33 cellular contexts compared by ENCODE assay signal in the genomic region with DNA sequence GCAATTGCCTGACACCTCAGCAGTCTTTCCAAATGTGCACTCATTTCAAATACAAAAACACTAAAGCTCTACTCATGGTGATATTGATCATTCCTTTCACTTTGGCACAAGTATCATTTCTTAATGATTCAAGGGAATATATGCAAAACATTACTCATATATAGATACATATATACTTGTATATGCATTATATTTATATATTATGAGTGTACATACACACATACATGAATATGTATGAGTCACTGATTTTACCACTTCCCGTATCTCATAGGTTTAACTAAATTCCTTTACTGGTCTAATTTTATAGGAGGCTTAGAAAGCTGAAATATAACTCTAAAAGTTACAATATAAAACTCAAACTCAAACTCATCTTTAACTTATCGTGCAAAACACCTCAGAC.
"Had no signal": no experiment of that assay in that cellular context is flagged by ENCODE, and none has a peak within 500 bp of the region (broad histone marks: within the 10 kb centered on the region; RNA-seq: fewer than 3 reads in every experiment).

No MANE protein-coding gene starts in this region.

- H3K4me3 ChIP-seq: ascending aorta, coronary artery, dorsolateral prefrontal cortex, esophagus muscularis mucosa, gastroesophageal sphincter, heart right ventricle, hepatocyte had no signal

- H3K27me3 ChIP-seq: ascending aorta, brain microvascular endothelial cell, dorsolateral prefrontal cortex, esophagus muscularis mucosa, gastroesophageal sphincter, heart right ventricle, hepatocyte had no signal

- H2AFZ ChIP-seq: hepatocyte had no signal

- H3K36me3 Mint-ChIP-seq: activated CD4-positive, alpha-beta memory T cell treated with anti-CD3 and anti-CD28 coated beads for 36 hours; activated CD8-positive, alpha-beta memory T cell treated with anti-CD3 and anti-CD28 coated beads, Interleukin-2, amount 10 ng/mL, durations not matched to agents 7 days and 5 days; activated naive CD4-positive, alpha-beta T cell treated with anti-CD3 and anti-CD28 coated beads, Interleukin-2, amount 10 ng/mL, durations not matched to agents 7 days and 5 days; activated naive CD4-positive, alpha-beta T cell treated with anti-CD3 and anti-CD28 coated beads, Interleukin-2, amount 50 U/mL, for 72 hours; activated naive CD8-positive, alpha-beta T cell treated with anti-CD3 and anti-CD28 coated beads, Interleukin-2, amount 10 ng/mL, durations not matched to agents 7 days and 5 days had no signal

- H3K9me3 Mint-ChIP-seq: endodermal cell had no signal

- H3K36me3 ChIP-seq: ascending aorta, brain microvascular endothelial cell, esophagus muscularis mucosa, gastroesophageal sphincter, heart right ventricle, WERI-Rb-1 had no signal

- H3K79me2 ChIP-seq: hepatocyte had no signal

- H3K9me3 ChIP-seq: ascending aorta, esophagus muscularis mucosa, gastroesophageal sphincter had no signal

- DNase-seq: activated B cell treated with CpG ODN at 0.5 μM for 24 hours; activated CD4-positive, alpha-beta memory T cell treated with anti-CD3 and anti-CD28 coated beads for 36 hours; activated CD4-positive, alpha-beta T cell treated with anti-CD3 and anti-CD28 coated beads for 36 hours; activated CD4-positive, alpha-beta T cell treated with anti-CD3 and anti-CD28 coated beads, Interleukin-2, amount 10 ng/mL, durations not matched to agents 24 days and 14 days; activated CD4-positive, CD25-positive, alpha-beta regulatory T cell treated with anti-CD3 and anti-CD28 coated beads, Interleukin-2, amount 50 U/mL, for 72 hours; activated CD8-positive, alpha-beta memory T cell treated with anti-CD3 and anti-CD28 coated beads, Interleukin-2, amount 10 ng/mL, durations not matched to agents 7 days and 5 days; activated CD8-positive, alpha-beta memory T cell treated with anti-CD3 and anti-CD28 coated beads, Interleukin-2, amount 50 U/mL, for 4 hours; activated CD8-positive, alpha-beta T cell treated with anti-CD3 and anti-CD28 coated beads, Interleukin-2, amount 10 ng/mL, durations not matched to agents 7 days and 5 days; activated gamma-delta T cell; activated naive CD4-positive, alpha-beta T cell; activated naive CD4-positive, alpha-beta T cell treated with anti-CD3 and anti-CD28 coated beads, Interleukin-2, amount 10 ng/mL, durations not matched to agents 7 days and 5 days; activated naive CD8-positive, alpha-beta T cell treated with anti-CD3 and anti-CD28 coated beads, Interleukin-2, amount 10 ng/mL, durations not matched to agents 7 days and 5 days; activated T-cell treated with anti-CD3 and anti-CD28 coated beads for 4 hours; activated T-cell treated with anti-CD3 and anti-CD28 coated beads, Interleukin-2, amount 50 U/mL, for 24 hours; activated T-cell treated with anti-CD3 and anti-CD28 coated beads, Interleukin-2, amount 50 U/mL, for 72 hours; brain microvascular endothelial cell; dorsolateral prefrontal cortex; effector memory CD4-positive, alpha-beta T cell; endodermal cell; erythroblast; foreskin melanocyte; heart right ventricle; T1000; WERI-Rb-1 had no signal

- H3K4me2 ChIP-seq: hepatocyte had no signal

- H3K27me3 Mint-ChIP-seq: activated B cell treated with CpG ODN at 0.5 μM for 24 hours; activated CD4-positive, alpha-beta memory T cell treated with anti-CD3 and anti-CD28 coated beads for 36 hours; activated CD4-positive, alpha-beta T cell treated with anti-CD3 and anti-CD28 coated beads for 36 hours; activated CD4-positive, alpha-beta T cell treated with anti-CD3 and anti-CD28 coated beads, Interleukin-2, amount 10 ng/mL, durations not matched to agents 24 days and 14 days; activated CD8-positive, alpha-beta memory T cell treated with anti-CD3 and anti-CD28 coated beads, Interleukin-2, amount 10 ng/mL, durations not matched to agents 7 days and 5 days; activated naive CD4-positive, alpha-beta T cell treated with anti-CD3 and anti-CD28 coated beads, Interleukin-2, amount 10 ng/mL, durations not matched to agents 7 days and 5 days; activated naive CD8-positive, alpha-beta T cell treated with anti-CD3 and anti-CD28 coated beads, Interleukin-2, amount 10 ng/mL, durations not matched to agents 7 days and 5 days; activated T-cell treated with anti-CD3 and anti-CD28 coated beads, Interleukin-2, amount 50 U/mL, for 24 hours; central memory CD8-positive, alpha-beta T cell; dendritic cell treated with granulocyte-macrophage colony-stimulating factor and Interleukin-4, amounts not matched to agents 40 ng/mL and 50 ng/mL, for 4 days had no signal

- H3K4me1 ChIP-seq: ascending aorta, esophagus muscularis mucosa, gastroesophageal sphincter, heart right ventricle had no signal

- H3K4me1 Mint-ChIP-seq: activated B cell treated with CpG ODN at 0.5 μM for 24 hours; activated CD4-positive, alpha-beta T cell treated with anti-CD3 and anti-CD28 coated beads for 36 hours; activated CD4-positive, alpha-beta T cell treated with anti-CD3 and anti-CD28 coated beads, Interleukin-2, amount 10 ng/mL, durations not matched to agents 24 days and 14 days; activated CD8-positive, alpha-beta memory T cell treated with anti-CD3 and anti-CD28 coated beads, Interleukin-2, amount 10 ng/mL, durations not matched to agents 7 days and 5 days; activated naive CD4-positive, alpha-beta T cell treated with anti-CD3 and anti-CD28 coated beads, Interleukin-2, amount 10 ng/mL, durations not matched to agents 7 days and 5 days; activated naive CD8-positive, alpha-beta T cell treated with anti-CD3 and anti-CD28 coated beads, Interleukin-2, amount 10 ng/mL, durations not matched to agents 7 days and 5 days; central memory CD8-positive, alpha-beta T cell; endodermal cell had no signal

- H3K27ac Mint-ChIP-seq: activated B cell treated with CpG ODN at 0.5 μM for 24 hours; activated CD4-positive, alpha-beta memory T cell treated with anti-CD3 and anti-CD28 coated beads for 36 hours; activated CD4-positive, alpha-beta T cell treated with anti-CD3 and anti-CD28 coated beads for 36 hours; activated CD4-positive, alpha-beta T cell treated with anti-CD3 and anti-CD28 coated beads, Interleukin-2, amount 10 ng/mL, durations not matched to agents 24 days and 14 days; activated CD8-positive, alpha-beta memory T cell treated with anti-CD3 and anti-CD28 coated beads, Interleukin-2, amount 10 ng/mL, durations not matched to agents 7 days and 5 days; activated CD8-positive, alpha-beta T cell treated with anti-CD3 and anti-CD28 coated beads, Interleukin-2, amount 10 ng/mL, durations not matched to agents 7 days and 5 days; activated naive CD4-positive, alpha-beta T cell treated with anti-CD3 and anti-CD28 coated beads, Interleukin-2, amount 10 ng/mL, durations not matched to agents 7 days and 5 days; activated naive CD4-positive, alpha-beta T cell treated with anti-CD3 and anti-CD28 coated beads, Interleukin-2, amount 50 U/mL, for 72 hours; activated naive CD8-positive, alpha-beta T cell treated with anti-CD3 and anti-CD28 coated beads, Interleukin-2, amount 10 ng/mL, durations not matched to agents 7 days and 5 days; activated T-cell treated with anti-CD3 and anti-CD28 coated beads, Interleukin-2, amount 50 U/mL, for 24 hours; activated T-cell treated with anti-CD3 and anti-CD28 coated beads, Interleukin-2, amount 50 U/mL, for 72 hours; dendritic cell treated with granulocyte-macrophage colony-stimulating factor and Interleukin-4, amounts not matched to agents 40 ng/mL and 50 ng/mL, for 4 days; endodermal cell; T-helper 2 cell treated with Interferon-gamma antibody and Interleukin-4, amounts not matched to agents 5 μg/mL and 100 μg/mL, for 36 hours had no signal

- ATAC-seq: activated CD4-positive, alpha-beta T cell treated with anti-CD3 and anti-CD28 coated beads for 36 hours; activated CD8-positive, alpha-beta memory T cell treated with anti-CD3 and anti-CD28 coated beads, Interleukin-2, amount 10 ng/mL, durations not matched to agents 7 days and 5 days; activated CD8-positive, alpha-beta T cell treated with anti-CD3 and anti-CD28 coated beads, Interleukin-2, amount 10 ng/mL, durations not matched to agents 7 days and 5 days; activated naive CD4-positive, alpha-beta T cell treated with anti-CD3 and anti-CD28 coated beads, Interleukin-2, amount 50 U/mL, for 72 hours; activated T-cell treated with anti-CD3 and anti-CD28 coated beads, Interleukin-2, amount 50 U/mL, for 72 hours; gastroesophageal sphincter; heart right ventricle had no signal

- H3K27ac ChIP-seq: ascending aorta, brain microvascular endothelial cell, coronary artery, dorsolateral prefrontal cortex, esophagus muscularis mucosa, gastroesophageal sphincter, heart right ventricle, hepatocyte, WERI-Rb-1 had no signal

- H3K4me3 Mint-ChIP-seq: activated B cell treated with CpG ODN at 0.5 μM for 24 hours; activated CD4-positive, alpha-beta memory T cell treated with anti-CD3 and anti-CD28 coated beads for 36 hours; activated CD4-positive, alpha-beta T cell treated with anti-CD3 and anti-CD28 coated beads for 36 hours; activated CD4-positive, alpha-beta T cell treated with anti-CD3 and anti-CD28 coated beads, Interleukin-2, amount 10 ng/mL, durations not matched to agents 24 days and 14 days; activated CD8-positive, alpha-beta memory T cell treated with anti-CD3 and anti-CD28 coated beads, Interleukin-2, amount 10 ng/mL, durations not matched to agents 7 days and 5 days; activated CD8-positive, alpha-beta T cell treated with anti-CD3 and anti-CD28 coated beads, Interleukin-2, amount 10 ng/mL, durations not matched to agents 7 days and 5 days; activated naive CD4-positive, alpha-beta T cell treated with anti-CD3 and anti-CD28 coated beads, Interleukin-2, amount 10 ng/mL, durations not matched to agents 7 days and 5 days; activated naive CD8-positive, alpha-beta T cell treated with anti-CD3 and anti-CD28 coated beads, Interleukin-2, amount 10 ng/mL, durations not matched to agents 7 days and 5 days; activated T-cell treated with anti-CD3 and anti-CD28 coated beads, Interleukin-2, amount 50 U/mL, for 24 hours; activated T-cell treated with anti-CD3 and anti-CD28 coated beads, Interleukin-2, amount 50 U/mL, for 72 hours; central memory CD8-positive, alpha-beta T cell; dendritic cell treated with granulocyte-macrophage colony-stimulating factor and Interleukin-4, amounts not matched to agents 40 ng/mL and 50 ng/mL, for 4 days; endodermal cell; T-helper 2 cell treated with Interferon-gamma antibody and Interleukin-4, amounts not matched to agents 5 μg/mL and 100 μg/mL, for 36 hours had no signal
